Comparison of ENCODE assay signal across 11 cellular contexts in genomic region chrX:155381838-155382528, GRCh38. TPM values are rescaled to one million over a fixed set of nuclear protein-coding genes. Genes with fewer than 3 reads are reported as not detected.
DNase-seq lines count a peak whose midpoint lies in the region; ATAC-seq, FAIRE-seq and TF ChIP-seq lines count a peak whose summit lies in the region.
"Not testable (repeated sequence)": the region's sequence is repeated elsewhere in the genome, so short reads cannot be mapped to it uniquely, and the experiment has no call there.
"Had no signal": no experiment of that assay in that cellular context is flagged by ENCODE, and none has a peak within 500 bp of the region (broad histone marks: within the 10 kb centered on the region; RNA-seq: fewer than 3 reads in every experiment).

Gene F8A2 (plus strand): TSS chrX:155382095. CDS start chrX:155382115, 20 bp downstream.

- not testable (repeated sequence) for H3K4me3 ChIP-seq in A549; Panc1 (ENCODE audit: low read depth in 2 of 2, low read length in 2 of 2)

- DNase-seq in A549 (ENCODE audit: low read depth in 1 of 2, low spot score in 1 of 2); Panc1 (ENCODE audit: low read depth, low spot score); natural killer cell: not testable (repeated sequence)

- intact Hi-C loops in Panc1 (cut with micrococcal nuclease; ENCODE audit: unreplicated experiment); natural killer cell (cut with micrococcal nuclease): not testable (repeated sequence)

- H3K27me3 Mint-ChIP-seq in natural killer cell (ENCODE audit: low read depth in 2 of 2), result not testable (repeated sequence)

- not testable (repeated sequence) for H3K36me3 ChIP-seq in Panc1 (ENCODE audit: control insufficient read depth, insufficient read depth, low read length)

- not testable (repeated sequence) for H3K9me3 Mint-ChIP-seq in natural killer cell

- H3K4me3 Mint-ChIP-seq in natural killer cell, result not testable (repeated sequence)

- peak; percentile 89 to 95 for ATAC-seq in A549
- peak; percentile 85 for ATAC-seq in GM18909 (IDR thresholded peaks at IDR 0.05; ENCODE audit: poor library complexity, unreplicated experiment)
- ATAC-seq in GM21447 (IDR thresholded peaks at IDR 0.05; ENCODE audit: unreplicated experiment), result peak; percentile 77
- ATAC-seq in HG02798 (IDR thresholded peaks at IDR 0.05; ENCODE audit: poor library complexity, unreplicated experiment), result peak; percentile 88
- peak; percentile 75 for ATAC-seq in HG03139 (IDR thresholded peaks at IDR 0.05; ENCODE audit: unreplicated experiment)
- peak; percentile 95 for ATAC-seq in Panc1
- peak; percentile 76 for ATAC-seq in esophagus mucosa
- ATAC-seq in natural killer cell, result peak; percentile 70 to 81 (median 70)

- not testable (repeated sequence) for H3K9me3 ChIP-seq in A549; Panc1 (ENCODE audit: control insufficient read depth, insufficient read depth, low read depth, low read length)

- not testable (repeated sequence) for FAIRE-seq in A549 (lab: Jason Lieb, UNC)

- H3K36me3 Mint-ChIP-seq in natural killer cell, result not testable (repeated sequence)

- POLR2A ChIA-PET in A549 (lab: Yijun Ruan, JAX); Panc1 (lab: Charles Lee): not testable (repeated sequence)

- CTCF ChIA-PET in A549 (lab: Yijun Ruan, JAX); Panc1 (lab: Charles Lee): not testable (repeated sequence)

- in situ Hi-C loops in Panc1 (cut with HindIII; ENCODE audit: low pct_unique_long_range_greater_than_20kb, low sequenced_read_pairs), result not testable (repeated sequence)

- WGBS in A549 (ENCODE audit: missing lambda C conversion rate), result no CpG with 5 or more reads among the region's 90 CpGs

- H3K4me1 ChIP-seq in A549; Panc1 (ENCODE audit: control insufficient read depth, insufficient read depth, low read length): not testable (repeated sequence)

- not testable (repeated sequence) for H3K4me2 ChIP-seq in A549

- not testable (repeated sequence) for H3K27me3 ChIP-seq in Panc1 (ENCODE audit: control insufficient read depth, insufficient read depth, low read length)

- not testable (repeated sequence) for H3K4me1 Mint-ChIP-seq in natural killer cell

- BruUV-seq in Panc1 (replicated peaks; lab: Mats Ljungman, UMichigan), result not testable (repeated sequence)

- not testable (repeated sequence) for H3K27ac Mint-ChIP-seq in natural killer cell

- TF ChIP-seq RAD21 in A549 (conservative IDR thresholded peaks at IDR 0.05 in 1 of 2, IDR thresholded peaks at IDR 0.05 in 1 of 2), result not testable (repeated sequence)

- TF ChIP-seq POLR2A in A549 (IDR thresholded peaks at IDR 0.05; ENCODE audit: low read length), result not testable (repeated sequence)

- not testable (repeated sequence) for TF ChIP-seq CTCF in A549 (IDR thresholded peaks at IDR 0.05); Panc1 (IDR thresholded peaks at IDR 0.05); natural killer cell (IDR thresholded peaks at IDR 0.05)

- not testable (repeated sequence) for TF ChIP-seq EP300 in A549 (IDR thresholded peaks at IDR 0.05)

- not testable (repeated sequence) for H3K27ac ChIP-seq in A549; Panc1 (ENCODE audit: low read length)

RNA-seq across cellular contexts. Expression of gene F8A2, which starts in this region (rescaled TPM):
- polyA plus RNA-seq in A549 (2011; rRNA removed) (not detected in 2 replicates), A549 (2017; fragmentation: RNase III; extraction: RNeasy Plus Mini Kit Qiagen cat#74134 plus additional on column Dnase treatment) (not detected in 3 replicates)
- not detected in 2 replicates for polyA plus RNA-seq in A549 (2012; cell fraction: cytosol; rRNA removed)
- polyA plus RNA-seq in A549 (2012; cell fraction: nucleus; rRNA removed), result not detected in 2 replicates
- polyA minus RNA-seq in A549 (2011; rRNA and poly(A)+ RNA removed), result not detected in 2 replicates
- total RNA-seq in Panc1 (2021; ENCODE audit: unreplicated experiment) (not detected), esophagus mucosa (not detected), natural killer cell (not detected)
- not detected for polyA plus RNA-seq in Panc1 (2012; ENCODE audit: insufficient read length)
- total RNA-seq: GM23248, HT-29, lung microvascular endothelial cell had no signal
- polyA plus RNA-seq: GM23248 had no signal

Comparison
In these comparisons a context has a peak if more than half of its experiments do, and no peak if none do; other contexts are left out.
1. Peak in ATAC-seq in A549; RNA of the gene not detected or under 1 TPM.
2. Peak in ATAC-seq in Panc1; RNA of the gene not detected or under 1 TPM.
3. Peak in ATAC-seq in esophagus mucosa; RNA of the gene not detected or under 1 TPM.
4. Peak in ATAC-seq in natural killer cell; RNA of the gene not detected or under 1 TPM.